ENCODE assay signal across 11 cellular contexts in the genomic region with DNA sequence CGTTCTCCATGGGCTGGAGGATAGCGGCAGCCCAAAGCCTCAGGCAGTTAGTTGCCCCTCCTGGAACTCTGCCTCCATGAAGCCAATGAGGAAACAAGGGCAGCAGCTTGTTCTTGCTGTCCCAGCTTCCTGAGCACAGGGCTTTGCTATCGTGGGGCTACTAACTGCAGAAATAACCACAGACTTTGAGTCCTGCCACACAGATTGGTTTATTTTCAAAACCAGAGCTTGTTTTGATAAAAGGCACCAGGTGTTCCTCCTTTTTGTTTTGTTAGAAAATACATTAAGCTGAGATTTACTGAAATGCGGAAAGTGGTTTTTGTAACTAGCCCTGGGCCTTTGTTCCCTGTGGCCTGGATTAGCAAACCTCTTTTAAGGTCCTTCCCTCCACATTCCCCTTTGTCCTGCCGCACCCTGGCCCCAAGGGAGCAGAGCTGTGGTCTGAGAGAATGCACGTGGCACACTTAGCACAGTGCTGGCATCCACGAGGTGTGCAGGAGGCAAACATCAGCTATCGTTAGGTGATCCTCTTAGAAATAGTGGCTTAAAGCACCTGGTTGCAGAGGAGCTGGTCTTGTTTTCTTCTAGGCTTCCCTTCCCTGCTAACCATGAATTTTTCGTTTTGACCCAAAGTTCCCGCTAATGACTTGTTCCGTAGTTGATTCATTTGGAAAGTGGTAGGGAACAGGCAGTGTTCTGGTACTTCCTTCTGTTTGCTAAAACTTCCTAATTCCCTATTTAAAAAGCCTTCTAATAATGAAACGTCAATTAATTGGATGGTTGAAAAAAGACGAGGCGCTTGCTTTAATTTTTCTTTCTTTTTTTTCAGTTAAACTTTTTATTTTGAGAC. TPM values are rescaled to one million over a fixed set of nuclear protein-coding genes. Genes with fewer than 3 reads are reported as not detected.
A peak's percentile ranks its signal among the peaks of the same experiment; 100 is the strongest.
DNase-seq lines count a peak whose midpoint lies in the region; ATAC-seq and TF ChIP-seq lines count a peak whose summit lies in the region.
"Had no signal": no experiment of that assay in that cellular context is flagged by ENCODE, and none has a peak within 500 bp of the region (broad histone marks: within the 10 kb centered on the region; RNA-seq: fewer than 3 reads in every experiment).

No MANE protein-coding gene starts in this region.

- H3K27ac Mint-ChIP-seq in central memory CD8-positive, alpha-beta T cell (ENCODE audit: low read depth) = peak overlapping the region; percentile 91
- no peak overlapping the region for H3K27ac Mint-ChIP-seq in activated T-cell treated with anti-CD3 and anti-CD28 coated beads, Interleukin-2, amount 50 U/mL, for 72 hours

- DNase-seq in Right ventricle myocardium inferior (ENCODE audit: missing footprints) (no peak), right atrium auricular region (ENCODE audit: low spot score) (no peak), mucosa of descending colon (peak; percentile 65 to 76 (median 75)), ACHN (no peak)
- DNase-seq in central memory CD8-positive, alpha-beta T cell (ENCODE audit: low spot score in 2 of 2) = no peak
- DNase-seq in stimulated activated CD4-positive, alpha-beta T cell treated with anti-CD3 and anti-CD28 coated beads, Interleukin-4, amount 100 ng/mL, for 24 hours = no peak
- no peak for DNase-seq in activated T-cell treated with anti-CD3 and anti-CD28 coated beads, Interleukin-2, amount 50 U/mL, for 72 hours
- DNase-seq: SHP77; stimulated activated CD4-positive, alpha-beta T cell treated with anti-CD3 and anti-CD28 coated beads, Interleukin-4, amount 100 ng/mL, for 4 hours had no signal

- no peaks in the 10 kb centered on the region for H3K27me3 Mint-ChIP-seq in central memory CD8-positive, alpha-beta T cell
- no peaks in the 10 kb centered on the region for H3K27me3 Mint-ChIP-seq in activated T-cell treated with anti-CD3 and anti-CD28 coated beads, Interleukin-2, amount 50 U/mL, for 72 hours (ENCODE audit: low read depth)

- in situ Hi-C loops in ACHN (cut with HindIII; ENCODE audit: low pct_ligation_motif_present, low pct_unique_long_range_greater_than_20kb, low sequenced_read_pairs) = no loop called here

- H3K4me3 ChIP-seq in right atrium auricular region (no peak overlapping the region), mucosa of descending colon (no peak overlapping the region)

- H3K9me3 ChIP-seq in right atrium auricular region = peaks cover 0 to 10% of the 10 kb centered on the region in 2 donors
- H3K9me3 ChIP-seq in mucosa of descending colon = peaks cover 5% of the 10 kb centered on the region

- H3K36me3 ChIP-seq in right atrium auricular region = no peaks in the 10 kb centered on the region
- H3K36me3 ChIP-seq in mucosa of descending colon (ENCODE audit: low read depth) = no peaks in the 10 kb centered on the region

- peaks cover 57% of the 10 kb centered on the region for H3K4me1 Mint-ChIP-seq in central memory CD8-positive, alpha-beta T cell
- no peaks in the 10 kb centered on the region for H3K4me1 Mint-ChIP-seq in activated T-cell treated with anti-CD3 and anti-CD28 coated beads, Interleukin-2, amount 50 U/mL, for 72 hours (ENCODE audit: low read depth)

- peaks cover 4% of the 10 kb centered on the region for H3K9me3 Mint-ChIP-seq in central memory CD8-positive, alpha-beta T cell
- H3K9me3 Mint-ChIP-seq in activated T-cell treated with anti-CD3 and anti-CD28 coated beads, Interleukin-2, amount 50 U/mL, for 72 hours = peaks cover 5 to 7% of the 10 kb centered on the region in 2 donors

- H3K4me1 ChIP-seq in right atrium auricular region = no peaks in the 10 kb centered on the region
- peaks cover 40% of the 10 kb centered on the region for H3K4me1 ChIP-seq in mucosa of descending colon (ENCODE audit: low read depth)

- H3K27ac ChIP-seq in right atrium auricular region = peak overlapping the region in 1 of 2 donors; percentile 49

- intact Hi-C loops in Right ventricle myocardium inferior (cut with DNase I) = no loop called here
- intact Hi-C loops in mucosa of descending colon (cut with DNase I, micrococcal nuclease) = no loop called here

- ATAC-seq in Right ventricle myocardium inferior = peak; percentile 53
- ATAC-seq in central memory CD8-positive, alpha-beta T cell (replicated peaks; ENCODE audit: extremely low read depth, poor library complexity, severe bottlenecking) = no peak
- peak; percentile 68 for ATAC-seq in mucosa of descending colon
- ATAC-seq in activated T-cell treated with anti-CD3 and anti-CD28 coated beads, Interleukin-2, amount 50 U/mL, for 72 hours (replicated peaks in 1 of 2) = no peak
- ATAC-seq in GM19324 (IDR thresholded peaks at IDR 0.05; ENCODE audit: low FRiP score, unreplicated experiment) = no peak
- ATAC-seq: HCT116 had no signal

- peaks cover 18% of the 10 kb centered on the region for H3K36me3 Mint-ChIP-seq in central memory CD8-positive, alpha-beta T cell (ENCODE audit: insufficient read depth)
- peaks cover 9% of the 10 kb centered on the region in 2 donors for H3K36me3 Mint-ChIP-seq in activated T-cell treated with anti-CD3 and anti-CD28 coated beads, Interleukin-2, amount 50 U/mL, for 72 hours (ENCODE audit: insufficient read depth in 2 of 2)

- H3K4me3 Mint-ChIP-seq in central memory CD8-positive, alpha-beta T cell = no peak overlapping the region
- no peak overlapping the region for H3K4me3 Mint-ChIP-seq in activated T-cell treated with anti-CD3 and anti-CD28 coated beads, Interleukin-2, amount 50 U/mL, for 72 hours

- no peaks in the 10 kb centered on the region for H3K27me3 ChIP-seq in right atrium auricular region

- no peak for TF ChIP-seq CTCF in right atrium auricular region (IDR thresholded peaks at IDR 0.05)
- no peak for TF ChIP-seq CTCF in mucosa of descending colon (IDR thresholded peaks at IDR 0.05)

RNA-seq across cellular contexts. Expression of a gene that starts 21.5 kb away (rescaled TPM):
- total RNA-seq in Right ventricle myocardium inferior (12.7 TPM), right atrium auricular region (1 to 10 TPM; 5.9 to 8.7 TPM), mucosa of descending colon (10 to 100 TPM; 16.8 to 26.4 (median 21.6) TPM)
- 10 to 100 TPM; 11.5 to 17.1 TPM for total RNA-seq in activated T-cell treated with anti-CD3 and anti-CD28 coated beads, Interleukin-2, amount 50 U/mL, for 72 hours

Comparison
In these comparisons a context has a peak if more than half of its experiments do, and no peak if none do; other contexts are left out.
1. ATAC-seq: peak in Right ventricle myocardium inferior (single experiment) and mucosa of descending colon (single experiment); none in central memory CD8-positive, alpha-beta T cell (single experiment), activated T-cell treated with anti-CD3 and anti-CD28 coated beads, Interleukin-2, amount 50 U/mL, for 72 hours (0 of 2) and GM19324 (single experiment).
2. DNase-seq: peak in mucosa of descending colon (3 of 3); none in Right ventricle myocardium inferior (single experiment), right atrium auricular region (single experiment), central memory CD8-positive, alpha-beta T cell (0 of 2), stimulated activated CD4-positive, alpha-beta T cell treated with anti-CD3 and anti-CD28 coated beads, Interleukin-4, amount 100 ng/mL, for 24 hours (single experiment), activated T-cell treated with anti-CD3 and anti-CD28 coated beads, Interleukin-2, amount 50 U/mL, for 72 hours (0 of 2) and ACHN (single experiment).